In genomic region chr6:143745160-143746133, GRCh38 we compare ENCODE assay signal across 10 cellular contexts.
DNase-seq lines count a peak whose midpoint lies in the region; ATAC-seq and TF ChIP-seq lines count a peak whose summit lies in the region.
"Had no signal": no experiment of that assay in that cellular context is flagged by ENCODE, and none has a peak within 500 bp of the region (broad histone marks: within the 10 kb centered on the region; RNA-seq: fewer than 3 reads in every experiment).

No MANE protein-coding gene starts in this region.

- H3K9me3 ChIP-seq in A673 (ENCODE audit: low read depth, low read length, poor library complexity, severe bottlenecking): no peaks in the 10 kb centered on the region
- H3K9me3 ChIP-seq in mesodermal cell (ENCODE audit: control insufficient read depth, low read length): no peaks in the 10 kb centered on the region

- no peaks in the 10 kb centered on the region for H3K36me3 Mint-ChIP-seq in activated CD4-positive, alpha-beta T cell treated with anti-CD3 and anti-CD28 coated beads, Interleukin-2, amount 10 ng/mL, durations not matched to agents 7 days and 5 days (ENCODE audit: low read depth)

- DNase-seq in A673 (ENCODE audit: low spot score): peak; percentile 8
- DNase-seq in NCI-H146 treated with DMSO at 0.1 percent for 48 hours (lab: John Stamatoyannopoulos, UW; ENCODE audit: unreplicated experiment): peak; percentile 88
- no peak for DNase-seq in dorsolateral prefrontal cortex
- DNase-seq in NCI-H1436 (lab: John Stamatoyannopoulos, UW): no peak
- no peak for DNase-seq in activated CD4-positive, alpha-beta T cell treated with anti-CD3 and anti-CD28 coated beads, Interleukin-2, amount 10 ng/mL, durations not matched to agents 7 days and 5 days
- no peak for DNase-seq in HCEC 1CT
- DNase-seq: CD4-positive, CD25-positive, alpha-beta regulatory T cell had no signal

- H3K4me1 ChIP-seq in A673 (ENCODE audit: insufficient read depth, low read length, poor library complexity, severe bottlenecking) (no peaks in the 10 kb centered on the region), mesodermal cell (ENCODE audit: control insufficient read depth, insufficient read depth, low read length, poor library complexity, severe bottlenecking) (peaks cover 46% of the 10 kb centered on the region)

- BruUV-seq in A673 (replicated peaks; lab: Mats Ljungman, UMichigan): no TSS peak

- CTCF ChIA-PET in A673 (lab: Charles Lee): no interaction called here
- CTCF ChIA-PET in activated CD4-positive, alpha-beta T cell treated with anti-CD3 and anti-CD28 coated beads, Interleukin-2, amount 10 ng/mL, durations not matched to agents 7 days and 5 days (lab: Charles Lee): no interaction called here

- ATAC-seq in HG03457 (IDR thresholded peaks at IDR 0.05; ENCODE audit: unreplicated experiment): no peak

- H3K27me3 Mint-ChIP-seq in activated CD4-positive, alpha-beta T cell treated with anti-CD3 and anti-CD28 coated beads, Interleukin-2, amount 10 ng/mL, durations not matched to agents 7 days and 5 days: no peaks in the 10 kb centered on the region
- H3K27me3 Mint-ChIP-seq: CD4-positive, CD25-positive, alpha-beta regulatory T cell had no signal

- H3K4me3 ChIP-seq in A673 (ENCODE audit: low read depth, low read length, poor library complexity, severe bottlenecking) (no peak overlapping the region), dorsolateral prefrontal cortex (peak overlapping the region in 51 of 59 donors; percentile 1 to 57 (median 32)), mesodermal cell (ENCODE audit: extremely low read depth, insufficient read depth, low read length, poor library complexity, severe bottlenecking) (no peak overlapping the region)

- H3K27ac ChIP-seq in A673 (ENCODE audit: low read depth, low read length, poor library complexity, severe bottlenecking): no peak overlapping the region
- peak overlapping the region in 22 of 59 donors; percentile 6 to 67 (median 38) for H3K27ac ChIP-seq in dorsolateral prefrontal cortex
- peak overlapping the region; percentile 82 for H3K27ac ChIP-seq in mesodermal cell (ENCODE audit: low read depth, low read length, severe bottlenecking)
- H3K27ac ChIP-seq: parathyroid adenoma had no signal

- peaks cover 3% of the 10 kb centered on the region for H3K9me3 Mint-ChIP-seq in activated CD4-positive, alpha-beta T cell treated with anti-CD3 and anti-CD28 coated beads, Interleukin-2, amount 10 ng/mL, durations not matched to agents 7 days and 5 days

- no peaks in the 10 kb centered on the region for H3K4me1 Mint-ChIP-seq in activated CD4-positive, alpha-beta T cell treated with anti-CD3 and anti-CD28 coated beads, Interleukin-2, amount 10 ng/mL, durations not matched to agents 7 days and 5 days

- WGBS in mesodermal cell (ENCODE audit: insufficient coverage in 2 of 2), 2 experiments: 63 to 64% methylated on average over 22 of the region's 22 CpGs

- POLR2A ChIA-PET in A673 (lab: Charles Lee; ENCODE audit: low non-redundant PET): interaction anchor here (0.7 kb wide), 1 partner anchor 269 kb away, joined by 4 read pairs; no protein-coding TSS in a partner anchor
- POLR2A ChIA-PET in activated CD4-positive, alpha-beta T cell treated with anti-CD3 and anti-CD28 coated beads, Interleukin-2, amount 10 ng/mL, durations not matched to agents 7 days and 5 days (lab: Charles Lee): no interaction called here

- H3K36me3 ChIP-seq in A673 (ENCODE audit: insufficient read depth, low read length, poor library complexity, severe bottlenecking): no peaks in the 10 kb centered on the region
- peaks cover 3% of the 10 kb centered on the region for H3K36me3 ChIP-seq in mesodermal cell (ENCODE audit: control insufficient read depth, insufficient read depth, low read length)

- H3K4me3 Mint-ChIP-seq in activated CD4-positive, alpha-beta T cell treated with anti-CD3 and anti-CD28 coated beads, Interleukin-2, amount 10 ng/mL, durations not matched to agents 7 days and 5 days: no peak overlapping the region
- H3K4me3 Mint-ChIP-seq: CD4-positive, CD25-positive, alpha-beta regulatory T cell had no signal

- no peak overlapping the region for H3K27ac Mint-ChIP-seq in activated CD4-positive, alpha-beta T cell treated with anti-CD3 and anti-CD28 coated beads, Interleukin-2, amount 10 ng/mL, durations not matched to agents 7 days and 5 days

- TF ChIP-seq CTCF in A673 (conservative IDR thresholded peaks at IDR 0.05; ENCODE audit: low read depth, low read length): no peak
- TF ChIP-seq CTCF in dorsolateral prefrontal cortex (IDR thresholded peaks at IDR 0.05 in 54 of 56, conservative IDR thresholded peaks at IDR 0.05 in 2 of 56; ENCODE audit: low read depth in 1 of 56, partially characterized antibody in 56 of 56): no peak

- intact Hi-C loops in A673 (cut with micrococcal nuclease; ENCODE audit: unreplicated experiment) (no loop called here), dorsolateral prefrontal cortex (cut with DNase I) (no loop called here)

- H3K27me3 ChIP-seq in A673 (replicated peaks; ENCODE audit: insufficient read depth, low read depth, low read length, poor library complexity): peaks cover 4% of the 10 kb centered on the region
- H3K27me3 ChIP-seq in dorsolateral prefrontal cortex: no peaks in the 10 kb centered on the region

Comparison
In these comparisons a context has a peak if more than half of its experiments do, and no peak if none do; other contexts are left out.
1. DNase-seq: peak in A673 (single experiment) and NCI-H146 treated with DMSO at 0.1 percent for 48 hours (single experiment); none in dorsolateral prefrontal cortex (0 of 10), NCI-H1436 (single experiment), activated CD4-positive, alpha-beta T cell treated with anti-CD3 and anti-CD28 coated beads, Interleukin-2, amount 10 ng/mL, durations not matched to agents 7 days and 5 days (single experiment) and HCEC 1CT (single experiment).
2. H3K4me3 ChIP-seq: peak in dorsolateral prefrontal cortex (51 of 59); none in A673 (single experiment) and mesodermal cell (single experiment).